ENCODE assay signal across 9 cellular contexts in the genomic region with DNA sequence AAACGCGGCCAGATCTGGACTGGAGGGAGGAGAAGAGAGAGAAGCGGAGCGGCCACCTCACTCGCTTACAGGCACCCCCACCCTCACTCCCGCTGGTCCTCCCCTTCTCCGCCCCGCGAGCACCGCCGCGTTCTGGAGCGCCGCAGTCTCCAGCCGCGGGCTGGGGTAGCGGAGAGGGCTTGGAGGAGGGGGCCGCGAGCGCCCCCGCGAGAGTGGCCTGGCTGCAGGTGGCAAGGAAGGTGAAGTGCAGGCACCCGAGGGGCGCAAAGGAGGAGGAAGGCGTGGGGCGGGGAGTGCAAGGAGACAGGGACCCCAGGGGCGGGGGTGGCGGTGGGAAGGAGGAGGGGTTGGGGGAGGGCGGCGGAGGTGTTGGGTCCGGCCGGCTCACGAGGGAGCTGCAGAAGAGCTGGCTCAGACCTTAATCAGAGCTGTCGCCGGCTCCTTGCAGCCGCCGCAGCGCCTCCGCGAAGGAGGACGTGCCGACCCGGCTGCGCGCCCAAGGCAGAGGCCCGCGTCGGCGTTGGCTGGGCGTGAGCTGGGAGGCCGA. TPM values are rescaled to one million over a fixed set of nuclear protein-coding genes. Genes with fewer than 3 reads are reported as not detected.
A peak's percentile ranks its signal among the peaks of the same experiment; 100 is the strongest.
DNase-seq lines count a peak whose midpoint lies in the region; ATAC-seq and TF ChIP-seq lines count a peak whose summit lies in the region.
"Had no signal": no experiment of that assay in that cellular context is flagged by ENCODE, and none has a peak within 500 bp of the region (broad histone marks: within the 10 kb centered on the region; RNA-seq: fewer than 3 reads in every experiment).

A gene with protein sequence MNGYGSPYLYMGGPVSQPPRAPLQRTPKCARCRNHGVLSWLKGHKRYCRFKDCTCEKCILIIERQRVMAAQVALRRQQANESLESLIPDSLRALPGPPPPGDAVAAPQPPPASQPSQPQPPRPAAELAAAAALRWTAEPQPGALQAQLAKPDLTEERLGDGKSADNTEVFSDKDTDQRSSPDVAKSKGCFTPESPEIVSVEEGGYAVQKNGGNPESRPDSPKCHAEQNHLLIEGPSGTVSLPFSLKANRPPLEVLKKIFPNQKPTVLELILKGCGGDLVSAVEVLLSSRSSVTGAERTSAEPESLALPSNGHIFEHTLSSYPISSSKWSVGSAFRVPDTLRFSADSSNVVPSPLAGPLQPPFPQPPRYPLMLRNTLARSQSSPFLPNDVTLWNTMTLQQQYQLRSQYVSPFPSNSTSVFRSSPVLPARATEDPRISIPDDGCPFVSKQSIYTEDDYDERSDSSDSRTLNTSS (plus strand): TSS at position 398 of the 547 bp plus-strand sequence. CDS start 347 bp downstream, outside the sequence.

- no peaks in the 10 kb centered on the region for H3K9me2 ChIP-seq in GM23338 (ENCODE audit: insufficient read depth)

- no peaks in the 10 kb centered on the region for H3K9me3 ChIP-seq in ectodermal cell (ENCODE audit: control insufficient read depth, low read length)

- 0% methylated on average over 42 to 51 of the region's 51 CpGs for WGBS in ectodermal cell, 2 experiments

- H3K27ac ChIP-seq in GM23338 (ENCODE audit: low read depth) (no peak within 1 kb of the TSS), ectodermal cell (ENCODE audit: insufficient read depth, low read depth, low read length, poor library complexity, severe bottlenecking) (no peak within 1 kb of the TSS)

- no peaks in the 10 kb centered on the region for H3K36me3 ChIP-seq in GM23338 (ENCODE audit: insufficient read depth)
- H3K36me3 ChIP-seq in ectodermal cell (ENCODE audit: control insufficient read depth, insufficient read depth, low read length) = no peaks in the 10 kb centered on the region

- H3K4me3 ChIP-seq in GM23338 (peak within 1 kb of the TSS; percentile 70), ectodermal cell (ENCODE audit: insufficient read depth, low read depth, low read length) (peak within 1 kb of the TSS; percentile 31)

- peak within 1 kb of the TSS; percentile 67 for H3K4me3 Mint-ChIP-seq in GM23338
- no peak within 1 kb of the TSS for H3K4me3 Mint-ChIP-seq in osteocyte (ENCODE audit: unreplicated experiment)
- H3K4me3 Mint-ChIP-seq: activated B cell treated with CpG ODN at 0.5 μM for 24 hours had no signal

- H3K4me1 Mint-ChIP-seq in GM23338 (peaks cover 50% of the 10 kb centered on the region), osteocyte (ENCODE audit: unreplicated experiment) (peaks cover 12% of the 10 kb centered on the region)

- H3F3A ChIP-seq in GM23338 (replicated peaks; ENCODE audit: low read depth) = peaks cover 22% of the 10 kb centered on the region

- ATAC-seq in GM23338 (peak; percentile 18), GM21423 (IDR thresholded peaks at IDR 0.05; ENCODE audit: unreplicated experiment) (no peak)

- H3K4me1 ChIP-seq in GM23338 (ENCODE audit: insufficient read depth) (peaks cover 48% of the 10 kb centered on the region), ectodermal cell (ENCODE audit: control insufficient read depth, insufficient read depth, low read length) (peaks cover 43% of the 10 kb centered on the region)

- peak within 1 kb of the TSS; percentile 92 for H2AFZ ChIP-seq in GM23338

- TF ChIP-seq CTCF in GM23338 (conservative IDR thresholded peaks at IDR 0.05; ENCODE audit: low read depth in 2 of 2) = peak in 1 of 2 experiments; percentile 26; a peak in 2 of 4 replicates
- no peak for TF ChIP-seq CTCF in osteocyte (IDR thresholded peaks at IDR 0.05)

- H3K36me3 Mint-ChIP-seq in GM23338 (ENCODE audit: low read depth) (no peaks in the 10 kb centered on the region), osteocyte (ENCODE audit: unreplicated experiment) (no peaks in the 10 kb centered on the region)

- H3K27me3 Mint-ChIP-seq in GM23338 (ENCODE audit: insufficient read depth, low read depth, poor library complexity) (peaks cover 92% of the 10 kb centered on the region), osteocyte (ENCODE audit: unreplicated experiment) (peaks cover 79% of the 10 kb centered on the region)

- H3K27me3 ChIP-seq in GM23338 (ENCODE audit: insufficient read depth) (peaks cover 100% of the 10 kb centered on the region), ectodermal cell (ENCODE audit: control insufficient read depth, insufficient read depth, low read length, poor library complexity, severe bottlenecking) (peaks cover 100% of the 10 kb centered on the region)

- DNase-seq in GM23338 (ENCODE audit: low spot score) (peak; percentile 88), NCI-H1105 treated with DMSO at 0.1 percent for 48 hours (lab: John Stamatoyannopoulos, UW) (peak; percentile 66), osteocyte (ENCODE audit: extremely low spot score, unreplicated experiment) (peak; percentile 82), midbrain (lab: John Stamatoyannopoulos, UW) (no peak), dedifferentiated amniotic fluid mesenchymal stem cell (ENCODE audit: extremely low spot score) (no peak)
- DNase-seq: activated B cell treated with CpG ODN at 0.5 μM for 24 hours, NCI-H1436 treated with DMSO at 0.1 percent for 48 hours had no signal

- H4K20me1 ChIP-seq in GM23338 (replicated peaks; ENCODE audit: insufficient read depth) = peaks cover 48% of the 10 kb centered on the region

- peak within 1 kb of the TSS; percentile 91 for H3K4me2 ChIP-seq in GM23338

- no peaks in the 10 kb centered on the region for H3K79me2 ChIP-seq in GM23338 (replicated peaks; ENCODE audit: insufficient read depth)

- H3K27ac Mint-ChIP-seq in GM23338 = no peak within 1 kb of the TSS
- H3K27ac Mint-ChIP-seq in osteocyte (ENCODE audit: unreplicated experiment) = no peak within 1 kb of the TSS
- H3K27ac Mint-ChIP-seq: activated B cell treated with CpG ODN at 0.5 μM for 24 hours had no signal

- H3K9me3 Mint-ChIP-seq in GM23338 (no peaks in the 10 kb centered on the region; the same call in 2 of the 3 replicates), osteocyte (ENCODE audit: unreplicated experiment) (no peaks in the 10 kb centered on the region)
- H3K9me3 Mint-ChIP-seq: activated B cell treated with CpG ODN at 0.5 μM for 24 hours had no signal

TF ChIP-seq in GM23338, 12 proteins besides CTCF, POLR2A, EP300 and RAD21:
- TF ChIP-seq, protein P1, sequence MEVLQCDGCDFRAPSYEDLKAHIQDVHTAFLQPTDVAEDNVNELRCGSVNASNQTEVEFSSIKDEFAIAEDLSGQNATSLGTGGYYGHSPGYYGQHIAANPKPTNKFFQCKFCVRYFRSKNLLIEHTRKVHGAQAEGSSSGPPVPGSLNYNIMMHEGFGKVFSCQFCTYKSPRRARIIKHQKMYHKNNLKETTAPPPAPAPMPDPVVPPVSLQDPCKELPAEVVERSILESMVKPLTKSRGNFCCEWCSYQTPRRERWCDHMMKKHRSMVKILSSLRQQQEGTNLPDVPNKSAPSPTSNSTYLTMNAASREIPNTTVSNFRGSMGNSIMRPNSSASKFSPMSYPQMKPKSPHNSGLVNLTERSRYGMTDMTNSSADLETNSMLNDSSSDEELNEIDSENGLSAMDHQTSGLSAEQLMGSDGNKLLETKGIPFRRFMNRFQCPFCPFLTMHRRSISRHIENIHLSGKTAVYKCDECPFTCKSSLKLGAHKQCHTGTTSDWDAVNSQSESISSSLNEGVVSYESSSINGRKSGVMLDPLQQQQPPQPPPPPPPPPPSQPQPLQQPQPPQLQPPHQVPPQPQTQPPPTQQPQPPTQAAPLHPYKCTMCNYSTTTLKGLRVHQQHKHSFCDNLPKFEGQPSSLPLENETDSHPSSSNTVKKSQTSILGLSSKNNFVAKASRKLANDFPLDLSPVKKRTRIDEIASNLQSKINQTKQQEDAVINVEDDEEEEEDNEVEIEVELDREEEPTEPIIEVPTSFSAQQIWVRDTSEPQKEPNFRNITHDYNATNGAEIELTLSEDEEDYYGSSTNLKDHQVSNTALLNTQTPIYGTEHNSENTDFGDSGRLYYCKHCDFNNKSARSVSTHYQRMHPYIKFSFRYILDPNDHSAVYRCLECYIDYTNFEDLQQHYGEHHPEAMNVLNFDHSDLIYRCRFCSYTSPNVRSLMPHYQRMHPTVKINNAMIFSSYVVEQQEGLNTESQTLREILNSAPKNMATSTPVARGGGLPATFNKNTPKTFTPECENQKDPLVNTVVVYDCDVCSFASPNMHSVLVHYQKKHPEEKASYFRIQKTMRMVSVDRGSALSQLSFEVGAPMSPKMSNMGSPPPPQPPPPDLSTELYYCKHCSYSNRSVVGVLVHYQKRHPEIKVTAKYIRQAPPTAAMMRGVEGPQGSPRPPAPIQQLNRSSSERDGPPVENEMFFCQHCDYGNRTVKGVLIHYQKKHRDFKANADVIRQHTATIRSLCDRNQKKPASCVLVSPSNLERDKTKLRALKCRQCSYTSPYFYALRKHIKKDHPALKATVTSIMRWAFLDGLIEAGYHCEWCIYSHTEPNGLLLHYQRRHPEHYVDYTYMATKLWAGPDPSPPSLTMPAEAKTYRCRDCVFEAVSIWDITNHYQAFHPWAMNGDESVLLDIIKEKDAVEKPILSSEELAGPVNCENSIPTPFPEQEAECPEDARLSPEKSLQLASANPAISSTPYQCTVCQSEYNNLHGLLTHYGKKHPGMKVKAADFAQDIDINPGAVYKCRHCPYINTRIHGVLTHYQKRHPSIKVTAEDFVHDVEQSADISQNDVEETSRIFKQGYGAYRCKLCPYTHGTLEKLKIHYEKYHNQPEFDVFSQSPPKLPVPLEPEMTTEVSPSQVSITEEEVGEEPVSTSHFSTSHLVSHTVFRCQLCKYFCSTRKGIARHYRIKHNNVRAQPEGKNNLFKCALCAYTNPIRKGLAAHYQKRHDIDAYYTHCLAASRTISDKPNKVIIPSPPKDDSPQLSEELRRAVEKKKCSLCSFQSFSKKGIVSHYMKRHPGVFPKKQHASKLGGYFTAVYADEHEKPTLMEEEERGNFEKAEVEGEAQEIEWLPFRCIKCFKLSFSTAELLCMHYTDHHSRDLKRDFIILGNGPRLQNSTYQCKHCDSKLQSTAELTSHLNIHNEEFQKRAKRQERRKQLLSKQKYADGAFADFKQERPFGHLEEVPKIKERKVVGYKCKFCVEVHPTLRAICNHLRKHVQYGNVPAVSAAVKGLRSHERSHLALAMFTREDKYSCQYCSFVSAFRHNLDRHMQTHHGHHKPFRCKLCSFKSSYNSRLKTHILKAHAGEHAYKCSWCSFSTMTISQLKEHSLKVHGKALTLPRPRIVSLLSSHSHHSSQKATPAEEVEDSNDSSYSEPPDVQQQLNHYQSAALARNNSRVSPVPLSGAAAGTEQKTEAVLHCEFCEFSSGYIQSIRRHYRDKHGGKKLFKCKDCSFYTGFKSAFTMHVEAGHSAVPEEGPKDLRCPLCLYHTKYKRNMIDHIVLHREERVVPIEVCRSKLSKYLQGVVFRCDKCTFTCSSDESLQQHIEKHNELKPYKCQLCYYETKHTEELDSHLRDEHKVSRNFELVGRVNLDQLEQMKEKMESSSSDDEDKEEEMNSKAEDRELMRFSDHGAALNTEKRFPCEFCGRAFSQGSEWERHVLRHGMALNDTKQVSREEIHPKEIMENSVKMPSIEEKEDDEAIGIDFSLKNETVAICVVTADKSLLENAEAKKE (CRISPR knock-in tag; IDR thresholded peaks at IDR 0.05) = no peak
- TF ChIP-seq EZH2phosphoT487 (IDR thresholded peaks at IDR 0.05; ENCODE audit: unreplicated experiment) = peak; percentile 20

RNA-seq across cellular contexts. Expression of the gene that starts here (rescaled TPM):
- not detected in 2 replicates for total RNA-seq in GM23338 (2014; rRNA removed; shearing (Covaris generic))
- polyA plus RNA-seq in GM23338 (2016; fragmentation: Nextera tagmentation; extraction: Ambion mirVana) = not detected in 2 replicates
- polyA plus RNA-seq in ectodermal cell (2013, experiment 1 of 4) = 0.83 TPM
- polyA plus RNA-seq in ectodermal cell (2013, experiment 2 of 4) = 1.2 TPM
- polyA plus RNA-seq in ectodermal cell (2013, experiment 3 of 4) = 0.59 TPM
- 0.77 TPM for polyA plus RNA-seq in ectodermal cell (2013, experiment 4 of 4)
- total RNA-seq in osteocyte = not detected in 2 replicates
- total RNA-seq: activated B cell treated with CpG ODN at 0.5 μM for 24 hours had no signal

Comparison
In these comparisons a context has a peak if more than half of its experiments do, and no peak if none do; other contexts are left out.
1. Peak in DNase-seq, ATAC-seq, H3K4me3 ChIP-seq and H3K4me2 ChIP-seq in GM23338; RNA of the gene not detected or under 1 TPM.
2. Peak in DNase-seq in osteocyte; RNA of the gene not detected or under 1 TPM.